Comparison of ENCODE assay signal across 1 cellular context in genomic region chr12:120669055-120669828, GRCh38.
TF ChIP-seq lines count a peak whose summit lies in the region.

No MANE protein-coding gene starts in this region.

TF ChIP-seq in GM23338, 12 proteins besides CTCF, POLR2A, EP300 and RAD21 (continued from another document):
- TF ChIP-seq ZNF462 (CRISPR knock-in tag; IDR thresholded peaks at IDR 0.05) (no peak), ZNF331 (CRISPR knock-in tag; IDR thresholded peaks at IDR 0.05; ENCODE audit: low read depth) (no peak), NANOG (IDR thresholded peaks at IDR 0.05; ENCODE audit: borderline replicate concordance) (no peak), POLR2AphosphoS5 (IDR thresholded peaks at IDR 0.05; ENCODE audit: low read depth) (no peak), CREB1 (CRISPR knock-in tag; IDR thresholded peaks at IDR 0.05; ENCODE audit: low read depth) (no peak), EZH2 (IDR thresholded peaks at IDR 0.05; ENCODE audit: low read depth, unreplicated experiment) (no peak), ZNF114 (CRISPR knock-in tag; IDR thresholded peaks at IDR 0.05) (no peak)
